1 cellular context compared by ENCODE assay signal in the genomic region with DNA sequence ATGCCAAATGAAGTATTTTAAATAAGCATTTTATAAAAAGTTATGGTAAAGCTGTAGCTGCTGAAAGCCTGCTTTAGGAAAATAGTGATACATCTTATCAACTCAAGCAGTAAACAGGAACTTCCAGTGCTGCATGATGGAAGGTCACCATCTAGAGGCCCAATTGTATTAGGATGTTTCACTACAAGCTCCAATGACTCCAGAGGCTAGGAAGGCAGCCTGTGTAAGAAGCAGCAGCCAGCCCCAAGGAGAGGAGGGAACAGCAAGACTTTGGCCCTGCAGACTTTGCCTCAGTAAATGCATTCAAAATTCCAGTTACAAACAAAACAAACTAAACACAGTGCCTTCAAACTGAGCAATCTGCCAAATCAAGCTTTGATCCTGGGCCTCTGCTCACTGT.
TF ChIP-seq lines count a peak whose summit lies in the region.

No MANE protein-coding gene starts in this region.

TF ChIP-seq in H1, 55 proteins besides CTCF, POLR2A, EP300 and RAD21 (continued from another document):
- TF ChIP-seq, protein P1, sequence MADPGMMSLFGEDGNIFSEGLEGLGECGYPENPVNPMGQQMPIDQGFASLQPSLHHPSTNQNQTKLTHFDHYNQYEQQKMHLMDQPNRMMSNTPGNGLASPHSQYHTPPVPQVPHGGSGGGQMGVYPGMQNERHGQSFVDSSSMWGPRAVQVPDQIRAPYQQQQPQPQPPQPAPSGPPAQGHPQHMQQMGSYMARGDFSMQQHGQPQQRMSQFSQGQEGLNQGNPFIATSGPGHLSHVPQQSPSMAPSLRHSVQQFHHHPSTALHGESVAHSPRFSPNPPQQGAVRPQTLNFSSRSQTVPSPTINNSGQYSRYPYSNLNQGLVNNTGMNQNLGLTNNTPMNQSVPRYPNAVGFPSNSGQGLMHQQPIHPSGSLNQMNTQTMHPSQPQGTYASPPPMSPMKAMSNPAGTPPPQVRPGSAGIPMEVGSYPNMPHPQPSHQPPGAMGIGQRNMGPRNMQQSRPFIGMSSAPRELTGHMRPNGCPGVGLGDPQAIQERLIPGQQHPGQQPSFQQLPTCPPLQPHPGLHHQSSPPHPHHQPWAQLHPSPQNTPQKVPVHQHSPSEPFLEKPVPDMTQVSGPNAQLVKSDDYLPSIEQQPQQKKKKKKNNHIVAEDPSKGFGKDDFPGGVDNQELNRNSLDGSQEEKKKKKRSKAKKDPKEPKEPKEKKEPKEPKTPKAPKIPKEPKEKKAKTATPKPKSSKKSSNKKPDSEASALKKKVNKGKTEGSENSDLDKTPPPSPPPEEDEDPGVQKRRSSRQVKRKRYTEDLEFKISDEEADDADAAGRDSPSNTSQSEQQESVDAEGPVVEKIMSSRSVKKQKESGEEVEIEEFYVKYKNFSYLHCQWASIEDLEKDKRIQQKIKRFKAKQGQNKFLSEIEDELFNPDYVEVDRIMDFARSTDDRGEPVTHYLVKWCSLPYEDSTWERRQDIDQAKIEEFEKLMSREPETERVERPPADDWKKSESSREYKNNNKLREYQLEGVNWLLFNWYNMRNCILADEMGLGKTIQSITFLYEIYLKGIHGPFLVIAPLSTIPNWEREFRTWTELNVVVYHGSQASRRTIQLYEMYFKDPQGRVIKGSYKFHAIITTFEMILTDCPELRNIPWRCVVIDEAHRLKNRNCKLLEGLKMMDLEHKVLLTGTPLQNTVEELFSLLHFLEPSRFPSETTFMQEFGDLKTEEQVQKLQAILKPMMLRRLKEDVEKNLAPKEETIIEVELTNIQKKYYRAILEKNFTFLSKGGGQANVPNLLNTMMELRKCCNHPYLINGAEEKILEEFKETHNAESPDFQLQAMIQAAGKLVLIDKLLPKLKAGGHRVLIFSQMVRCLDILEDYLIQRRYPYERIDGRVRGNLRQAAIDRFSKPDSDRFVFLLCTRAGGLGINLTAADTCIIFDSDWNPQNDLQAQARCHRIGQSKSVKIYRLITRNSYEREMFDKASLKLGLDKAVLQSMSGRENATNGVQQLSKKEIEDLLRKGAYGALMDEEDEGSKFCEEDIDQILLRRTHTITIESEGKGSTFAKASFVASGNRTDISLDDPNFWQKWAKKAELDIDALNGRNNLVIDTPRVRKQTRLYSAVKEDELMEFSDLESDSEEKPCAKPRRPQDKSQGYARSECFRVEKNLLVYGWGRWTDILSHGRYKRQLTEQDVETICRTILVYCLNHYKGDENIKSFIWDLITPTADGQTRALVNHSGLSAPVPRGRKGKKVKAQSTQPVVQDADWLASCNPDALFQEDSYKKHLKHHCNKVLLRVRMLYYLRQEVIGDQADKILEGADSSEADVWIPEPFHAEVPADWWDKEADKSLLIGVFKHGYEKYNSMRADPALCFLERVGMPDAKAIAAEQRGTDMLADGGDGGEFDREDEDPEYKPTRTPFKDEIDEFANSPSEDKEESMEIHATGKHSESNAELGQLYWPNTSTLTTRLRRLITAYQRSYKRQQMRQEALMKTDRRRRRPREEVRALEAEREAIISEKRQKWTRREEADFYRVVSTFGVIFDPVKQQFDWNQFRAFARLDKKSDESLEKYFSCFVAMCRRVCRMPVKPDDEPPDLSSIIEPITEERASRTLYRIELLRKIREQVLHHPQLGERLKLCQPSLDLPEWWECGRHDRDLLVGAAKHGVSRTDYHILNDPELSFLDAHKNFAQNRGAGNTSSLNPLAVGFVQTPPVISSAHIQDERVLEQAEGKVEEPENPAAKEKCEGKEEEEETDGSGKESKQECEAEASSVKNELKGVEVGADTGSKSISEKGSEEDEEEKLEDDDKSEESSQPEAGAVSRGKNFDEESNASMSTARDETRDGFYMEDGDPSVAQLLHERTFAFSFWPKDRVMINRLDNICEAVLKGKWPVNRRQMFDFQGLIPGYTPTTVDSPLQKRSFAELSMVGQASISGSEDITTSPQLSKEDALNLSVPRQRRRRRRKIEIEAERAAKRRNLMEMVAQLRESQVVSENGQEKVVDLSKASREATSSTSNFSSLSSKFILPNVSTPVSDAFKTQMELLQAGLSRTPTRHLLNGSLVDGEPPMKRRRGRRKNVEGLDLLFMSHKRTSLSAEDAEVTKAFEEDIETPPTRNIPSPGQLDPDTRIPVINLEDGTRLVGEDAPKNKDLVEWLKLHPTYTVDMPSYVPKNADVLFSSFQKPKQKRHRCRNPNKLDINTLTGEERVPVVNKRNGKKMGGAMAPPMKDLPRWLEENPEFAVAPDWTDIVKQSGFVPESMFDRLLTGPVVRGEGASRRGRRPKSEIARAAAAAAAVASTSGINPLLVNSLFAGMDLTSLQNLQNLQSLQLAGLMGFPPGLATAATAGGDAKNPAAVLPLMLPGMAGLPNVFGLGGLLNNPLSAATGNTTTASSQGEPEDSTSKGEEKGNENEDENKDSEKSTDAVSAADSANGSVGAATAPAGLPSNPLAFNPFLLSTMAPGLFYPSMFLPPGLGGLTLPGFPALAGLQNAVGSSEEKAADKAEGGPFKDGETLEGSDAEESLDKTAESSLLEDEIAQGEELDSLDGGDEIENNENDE (IDR thresholded peaks at IDR 0.05; ENCODE audit: insufficient replicate concordance, low read length) = no peak
